1 cellular context compared by ENCODE assay signal in the genomic region with DNA sequence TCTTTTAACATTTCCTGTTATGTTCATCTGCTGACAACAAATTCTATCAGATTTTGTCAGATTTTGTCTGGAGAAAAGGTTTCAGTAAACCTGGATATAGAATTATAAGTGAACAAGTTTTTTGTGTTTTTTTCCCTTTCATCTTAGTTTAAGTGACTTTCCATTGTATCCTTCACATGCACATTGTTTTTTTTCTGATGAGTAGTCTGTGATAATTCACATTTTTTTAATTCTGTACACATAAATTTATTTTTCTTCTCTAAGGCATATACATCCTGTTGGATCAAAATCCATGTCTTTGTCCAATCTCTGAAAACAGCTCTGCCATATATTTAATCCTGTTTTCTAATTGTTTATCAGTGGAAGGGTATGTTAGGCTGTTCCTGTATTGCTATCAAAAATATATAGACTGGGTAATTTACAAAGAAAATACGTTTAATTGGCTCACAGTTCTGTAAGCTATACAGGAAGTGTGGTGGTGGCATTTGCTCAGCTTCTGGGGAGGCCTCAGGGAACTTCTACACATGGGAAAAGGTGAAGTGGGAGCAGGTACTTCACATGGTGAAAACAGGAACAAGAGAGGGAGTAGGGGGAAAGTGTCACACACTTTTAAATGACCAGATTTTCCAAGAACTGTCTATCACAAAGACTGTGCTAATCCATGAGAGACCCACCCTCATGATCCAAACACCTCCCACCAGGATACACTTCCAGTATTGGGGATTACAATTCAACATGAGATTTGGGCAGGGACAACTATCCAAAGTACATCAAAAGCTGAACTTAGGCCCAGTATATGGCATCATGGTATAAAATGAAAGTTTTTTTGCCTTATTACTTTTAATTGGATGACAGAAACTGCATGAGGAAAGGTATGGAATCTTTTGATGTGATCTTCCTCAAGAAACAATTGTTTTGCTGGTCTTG.
A peak's percentile ranks its signal among the peaks of the same experiment; 100 is the strongest.
TF ChIP-seq lines count a peak whose summit lies in the region.

No MANE protein-coding gene starts in this region.

TF ChIP-seq in H1, 55 proteins besides CTCF, POLR2A, EP300 and RAD21:
- TF ChIP-seq POLR2AphosphoS5 (IDR thresholded peaks at IDR 0.05; ENCODE audit: low read depth, low read length) = peak; percentile 69
- TF ChIP-seq, protein P1, sequence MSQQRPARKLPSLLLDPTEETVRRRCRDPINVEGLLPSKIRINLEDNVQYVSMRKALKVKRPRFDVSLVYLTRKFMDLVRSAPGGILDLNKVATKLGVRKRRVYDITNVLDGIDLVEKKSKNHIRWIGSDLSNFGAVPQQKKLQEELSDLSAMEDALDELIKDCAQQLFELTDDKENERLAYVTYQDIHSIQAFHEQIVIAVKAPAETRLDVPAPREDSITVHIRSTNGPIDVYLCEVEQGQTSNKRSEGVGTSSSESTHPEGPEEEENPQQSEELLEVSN (IDR thresholded peaks at IDR 0.05) = peak; percentile 79; the same call in 1 of the 2 replicates
- TF ChIP-seq BRCA1 (IDR thresholded peaks at IDR 0.05; ENCODE audit: low read depth, low read length) = no peak
- no peak for TF ChIP-seq KDM1A (IDR thresholded peaks at IDR 0.05; ENCODE audit: borderline replicate concordance, low read length)
- TF ChIP-seq, protein P2, sequence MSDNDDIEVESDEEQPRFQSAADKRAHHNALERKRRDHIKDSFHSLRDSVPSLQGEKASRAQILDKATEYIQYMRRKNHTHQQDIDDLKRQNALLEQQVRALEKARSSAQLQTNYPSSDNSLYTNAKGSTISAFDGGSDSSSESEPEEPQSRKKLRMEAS (IDR thresholded peaks at IDR 0.05) = peak; percentile 57; the same call in 1 of the 2 replicates
- TF ChIP-seq SP4 (IDR thresholded peaks at IDR 0.05; ENCODE audit: low read length) = peak; percentile 50; the same call in 1 of the 2 replicates
